8 cellular contexts compared by ENCODE assay signal in genomic region chr12:2057041-2057792, GRCh38. TPM values are rescaled to one million over a fixed set of nuclear protein-coding genes. Genes with fewer than 3 reads are reported as not detected.
DNase-seq lines count a peak whose midpoint lies in the region; ATAC-seq and TF ChIP-seq lines count a peak whose summit lies in the region.

No MANE protein-coding gene starts in this region.

- no peak overlapping the region for H3K9ac ChIP-seq in endodermal cell (ENCODE audit: extremely low read depth, low read length, poor library complexity, severe bottlenecking)

- peak; percentile 55 for ATAC-seq in SK-N-SH treated with all-trans-retinoic acid at 6 μM for 48 hours
- ATAC-seq in mucosa of descending colon, result peak; percentile 58
- ATAC-seq in upper lobe of right lung, result peak; percentile 17
- ATAC-seq in HG03342 (IDR thresholded peaks at IDR 0.05; ENCODE audit: unreplicated experiment), result no peak
- no peak for ATAC-seq in HG02981 (IDR thresholded peaks at IDR 0.05; ENCODE audit: unreplicated experiment)

- WGBS in endodermal cell (ENCODE audit: insufficient coverage in 1 of 2, insufficient read length in 1 of 2), 2 experiments, result 60 to 66% methylated on average over 19 to 21 of the region's 21 CpGs

- TF ChIP-seq CTCF in LNCAP (IDR thresholded peaks at IDR 0.05) (peak; percentile 81), endodermal cell (conservative IDR thresholded peaks at IDR 0.05) (peak; percentile 100), mucosa of descending colon (IDR thresholded peaks at IDR 0.05) (peak; percentile 62), upper lobe of right lung (IDR thresholded peaks at IDR 0.05) (peak; percentile 63)

- peaks cover 36% of the 10 kb centered on the region for H3K27me3 Mint-ChIP-seq in endodermal cell (ENCODE audit: insufficient read depth)

- DNase-seq in ELF-1 (ENCODE audit: low read depth, low spot score) (peak; percentile 91), endodermal cell (peak; percentile 99), mucosa of descending colon (peak in 2 of 3 donors; percentile 73 to 80), upper lobe of right lung (no peak)

- intact Hi-C loops in mucosa of descending colon (cut with DNase I, micrococcal nuclease), result no loop called here
- intact Hi-C loops in upper lobe of right lung (cut with DNase I), result loop anchor here (10.0 kb wide), 1 partner anchor 528 kb away; no protein-coding TSS in a partner anchor

- H3K27ac ChIP-seq in endodermal cell (ENCODE audit: low read depth, low read length), result no peak overlapping the region
- H3K27ac ChIP-seq in upper lobe of right lung, result no peak overlapping the region

- no peak overlapping the region for H3K4me3 Mint-ChIP-seq in endodermal cell

- H3K4me1 ChIP-seq in endodermal cell (ENCODE audit: control insufficient read depth, insufficient read depth, low read length) (no peaks in the 10 kb centered on the region), mucosa of descending colon (ENCODE audit: low read depth) (peaks cover 6% of the 10 kb centered on the region), upper lobe of right lung (peaks cover 13% of the 10 kb centered on the region)

- no peak overlapping the region for H3K4me3 ChIP-seq in endodermal cell (ENCODE audit: low read length)
- H3K4me3 ChIP-seq in mucosa of descending colon, result no peak overlapping the region
- no peak overlapping the region for H3K4me3 ChIP-seq in upper lobe of right lung

- H3K27me3 ChIP-seq in endodermal cell (ENCODE audit: control insufficient read depth, insufficient read depth, low read length, poor library complexity, severe bottlenecking) (peaks cover 41% of the 10 kb centered on the region), upper lobe of right lung (peaks cover 34% of the 10 kb centered on the region)

- no peaks in the 10 kb centered on the region for H3K9me3 ChIP-seq in endodermal cell (ENCODE audit: control insufficient read depth, low read length)
- no peaks in the 10 kb centered on the region for H3K9me3 ChIP-seq in mucosa of descending colon
- H3K9me3 ChIP-seq in upper lobe of right lung, result no peaks in the 10 kb centered on the region

- no peaks in the 10 kb centered on the region for H3K36me3 ChIP-seq in endodermal cell (ENCODE audit: control insufficient read depth, insufficient read depth, low read length)
- no peaks in the 10 kb centered on the region for H3K36me3 ChIP-seq in mucosa of descending colon (ENCODE audit: low read depth)
- H3K36me3 ChIP-seq in upper lobe of right lung, result no peaks in the 10 kb centered on the region

- H3K36me3 Mint-ChIP-seq in endodermal cell (ENCODE audit: low read depth), result no peaks in the 10 kb centered on the region

- no peaks in the 10 kb centered on the region for H3K9me3 Mint-ChIP-seq in endodermal cell

- H3K27ac Mint-ChIP-seq in endodermal cell, result no peak overlapping the region

- H3K4me1 Mint-ChIP-seq in endodermal cell, result peaks cover 23% of the 10 kb centered on the region

TF ChIP-seq in SK-N-SH treated with all-trans-retinoic acid at 6 μM for 48 hours, 23 proteins besides CTCF, POLR2A, EP300 and RAD21:
- TF ChIP-seq CSDC2 (CRISPR knock-in tag; IDR thresholded peaks at IDR 0.05) (no peak), ZFP30 (CRISPR knock-in tag; IDR thresholded peaks at IDR 0.05) (no peak), ZFP3 (CRISPR knock-in tag; IDR thresholded peaks at IDR 0.05) (no peak), ZNF70 (CRISPR knock-in tag; IDR thresholded peaks at IDR 0.05) (no peak), ESRRG (CRISPR knock-in tag; IDR thresholded peaks at IDR 0.05) (no peak), RARB (CRISPR knock-in tag; IDR thresholded peaks at IDR 0.05) (no peak), TCF4 (CRISPR knock-in tag; IDR thresholded peaks at IDR 0.05; ENCODE audit: borderline replicate concordance) (no peak), ZNF8 (CRISPR knock-in tag; IDR thresholded peaks at IDR 0.05) (no peak), OSR1 (CRISPR knock-in tag; IDR thresholded peaks at IDR 0.05) (no peak), ARNTL (CRISPR knock-in tag; IDR thresholded peaks at IDR 0.05; ENCODE audit: borderline replicate concordance, low read depth) (no peak), ZC3H10 (CRISPR knock-in tag; IDR thresholded peaks at IDR 0.05) (no peak), ISL1 (CRISPR knock-in tag; IDR thresholded peaks at IDR 0.05) (no peak)

RNA-seq across cellular contexts. Expression of gene CACNA1C, which starts 4.4 kb away (rescaled TPM):
- 1 to 10 TPM in 1 of 2 donors, under 1 TPM in 1; 0.86 to 6.3 TPM for total RNA-seq in endodermal cell
- polyA plus RNA-seq in endodermal cell (2013, experiment 1 of 2), result 1.3 TPM
- 2.6 TPM for polyA plus RNA-seq in endodermal cell (2013, experiment 2 of 2)
- total RNA-seq in mucosa of descending colon, result 10 to 100 TPM in 1 of 3 donors, 1 to 10 TPM in 2; 5.5 to 89.4 (median 9.2) TPM
- total RNA-seq in upper lobe of right lung, result 15.6 TPM

RNA-seq across cellular contexts. Expression of gene DCP1B, which starts 53.0 kb away (rescaled TPM):
- total RNA-seq in endodermal cell (10 to 100 TPM; 18.3 to 35.4 TPM), mucosa of descending colon (10 to 100 TPM; 10.1 to 27.3 (median 12.6) TPM), upper lobe of right lung (12.8 TPM)
- polyA plus RNA-seq in endodermal cell (2013, experiment 1 of 2), result 26.9 TPM
- 25.0 TPM for polyA plus RNA-seq in endodermal cell (2013, experiment 2 of 2)

Comparison
In these comparisons a context has a peak if more than half of its experiments do, and no peak if none do; other contexts are left out.
1. ATAC-seq: peak in SK-N-SH treated with all-trans-retinoic acid at 6 μM for 48 hours (single experiment), mucosa of descending colon (single experiment) and upper lobe of right lung (single experiment); none in HG03342 (single experiment) and HG02981 (single experiment).
2. Peak in every context shown above with its lines, with median percentiles within 50 percentile points of each other: CTCF ChIP-seq.